Comparison of ENCODE assay signal across 25 cellular contexts in the genomic region with DNA sequence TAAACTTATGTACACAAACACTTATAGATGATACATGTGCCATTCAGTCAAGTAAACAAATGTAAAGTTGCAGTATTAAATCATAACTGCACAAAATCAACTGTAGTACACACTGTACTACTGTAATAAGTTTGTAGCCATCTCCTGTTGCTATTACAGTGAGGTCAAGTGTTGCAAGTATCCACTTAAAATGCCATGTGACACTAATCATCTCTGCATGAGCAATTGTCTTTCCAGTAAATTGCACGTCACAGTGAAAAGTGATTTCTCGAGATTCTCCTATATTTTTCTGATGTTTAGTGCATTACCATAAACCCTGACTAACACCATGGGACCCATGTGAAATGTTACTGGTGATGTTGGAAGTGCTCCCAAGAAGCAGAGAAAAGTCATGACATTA.
"Had no signal": no experiment of that assay in that cellular context is flagged by ENCODE, and none has a peak within 500 bp of the region (broad histone marks: within the 10 kb centered on the region; RNA-seq: fewer than 3 reads in every experiment).

No MANE protein-coding gene starts in this region.

- H3K27ac ChIP-seq: brain microvascular endothelial cell, coronary artery, dorsolateral prefrontal cortex, esophagus muscularis mucosa, foreskin keratinocyte, gastrocnemius medialis, heart left ventricle had no signal

- DNase-seq: activated CD4-positive, alpha-beta memory T cell treated with anti-CD3 and anti-CD28 coated beads for 36 hours; activated CD4-positive, alpha-beta T cell treated with anti-CD3 and anti-CD28 coated beads for 36 hours; activated CD4-positive, alpha-beta T cell treated with anti-CD3 and anti-CD28 coated beads, Interleukin-2, amount 10 ng/mL, durations not matched to agents 24 days and 14 days; activated CD4-positive, CD25-positive, alpha-beta regulatory T cell; activated CD4-positive, CD25-positive, alpha-beta regulatory T cell treated with anti-CD3 and anti-CD28 coated beads, Interleukin-2, amount 50 U/mL, for 72 hours; activated CD8-positive, alpha-beta memory T cell treated with anti-CD3 and anti-CD28 coated beads, Interleukin-2, amount 50 U/mL, for 48 hours; activated effector memory CD4-positive, alpha-beta T cell treated with Interleukin-2 at 50 U/mL for 16 hours; activated gamma-delta T cell treated with Interleukin-2 at 50 U/mL for 16 hours; activated naive CD4-positive, alpha-beta T cell treated with anti-CD3 and anti-CD28 coated beads, Interleukin-2, amount 50 U/mL, for 16 hours; activated naive CD4-positive, alpha-beta T cell treated with Interleukin-2 at 50 U/mL for 16 hours; activated T-cell treated with anti-CD3 and anti-CD28 coated beads for 4 hours; activated T-cell treated with anti-CD3 and anti-CD28 coated beads, Interleukin-2, amount 50 U/mL, for 4 hours; amniotic stem cell; anterior cingulate cortex; brain microvascular endothelial cell; dorsolateral prefrontal cortex; effector memory CD8-positive, alpha-beta T cell; erythroblast; foreskin keratinocyte; gastrocnemius medialis; glutamatergic neuron; heart left ventricle; hypothalamus had no signal

- H3K27me3 ChIP-seq: brain microvascular endothelial cell, esophagus muscularis mucosa, foreskin keratinocyte had no signal

- H3K4me1 ChIP-seq: esophagus muscularis mucosa, foreskin keratinocyte, gastrocnemius medialis, heart left ventricle had no signal

- H3K36me3 ChIP-seq: brain microvascular endothelial cell, esophagus muscularis mucosa, gastrocnemius medialis, heart left ventricle had no signal

- H3K9me3 ChIP-seq: gastrocnemius medialis had no signal

- H3K4me3 ChIP-seq: coronary artery, dorsolateral prefrontal cortex, esophagus muscularis mucosa, gastrocnemius medialis, heart left ventricle had no signal
